Comparison of ENCODE assay signal across 25 cellular contexts in genomic region chr11:60758671-60759070, GRCh38. TPM values are rescaled to one million over a fixed set of nuclear protein-coding genes. Genes with fewer than 3 reads are reported as not detected.
"Had no signal": no experiment of that assay in that cellular context is flagged by ENCODE, and none has a peak within 500 bp of the region (broad histone marks: within the 10 kb centered on the region; RNA-seq: fewer than 3 reads in every experiment).

No MANE protein-coding gene starts in this region.

RNA-seq across cellular contexts. Expression of gene MS4A15, which starts 2.0 kb away (rescaled TPM):
- total RNA-seq: activated CD4-positive, alpha-beta memory T cell treated with anti-CD3 and anti-CD28 coated beads for 36 hours; activated CD4-positive, alpha-beta T cell treated with anti-CD3 and anti-CD28 coated beads for 36 hours; activated CD4-positive, alpha-beta T cell treated with anti-CD3 and anti-CD28 coated beads, Interleukin-2, amount 10 ng/mL, durations not matched to agents 24 days and 14 days; activated CD8-positive, alpha-beta memory T cell treated with anti-CD3 and anti-CD28 coated beads for 36 hours; activated CD8-positive, alpha-beta memory T cell treated with anti-CD3 and anti-CD28 coated beads, Interleukin-2, amount 10 ng/mL, durations not matched to agents 7 days and 5 days; activated CD8-positive, alpha-beta T cell treated with anti-CD3 and anti-CD28 coated beads, Interleukin-2, amount 10 ng/mL, durations not matched to agents 7 days and 5 days; activated naive CD4-positive, alpha-beta T cell treated with anti-CD3 and anti-CD28 coated beads for 36 hours; activated naive CD8-positive, alpha-beta T cell treated with anti-CD3 and anti-CD28 coated beads for 36 hours; activated T-helper 1 cell treated with anti-CD3 and anti-CD28 coated beads, Interleukin-12 subunit alpha, Interleukin-12 subunit beta, Interleukin-2, Interleukin-4 antibody, amounts not matched to agents 30 ng/mL and 10 ng/mL and 1 ng/mL, durations not matched to agents 14 hours and 24 hours and 36 hours; activated T-helper 2 cell treated with anti-CD3 and anti-CD28 coated beads, Interferon-gamma antibody, Interleukin-2, Interleukin-4, amounts not matched to agents 10 μg/mL and 5 μg/mL and 100 μg/mL, durations not matched to agents 14 hours and 24 hours and 36 hours; ascending aorta; breast epithelium; cardiac muscle cell; endothelial cell of umbilical vein; esophagus squamous epithelium; fibroblast of lung; fibroblast of villous mesenchyme; gastroesophageal sphincter; glomerular endothelial cell; T-cell; T-helper 2 cell treated with Interferon-gamma antibody and Interleukin-4, amounts not matched to agents 100 ng/mL and 5 ng/mL, for 36 hours had no signal
- polyA plus RNA-seq: cardiac muscle cell, endothelial cell of umbilical vein, esophagus, fibroblast of lung had no signal

RNA-seq across cellular contexts. Expression of gene MS4A10, which starts 26.5 kb away (rescaled TPM):
- total RNA-seq: activated CD4-positive, alpha-beta memory T cell treated with anti-CD3 and anti-CD28 coated beads for 36 hours; activated CD4-positive, alpha-beta T cell treated with anti-CD3 and anti-CD28 coated beads for 36 hours; activated CD4-positive, alpha-beta T cell treated with anti-CD3 and anti-CD28 coated beads, Interleukin-2, amount 10 ng/mL, durations not matched to agents 24 days and 14 days; activated CD8-positive, alpha-beta memory T cell treated with anti-CD3 and anti-CD28 coated beads for 36 hours; activated CD8-positive, alpha-beta memory T cell treated with anti-CD3 and anti-CD28 coated beads, Interleukin-2, amount 10 ng/mL, durations not matched to agents 7 days and 5 days; activated CD8-positive, alpha-beta T cell treated with anti-CD3 and anti-CD28 coated beads, Interleukin-2, amount 10 ng/mL, durations not matched to agents 7 days and 5 days; activated naive CD4-positive, alpha-beta T cell treated with anti-CD3 and anti-CD28 coated beads for 36 hours; activated naive CD8-positive, alpha-beta T cell treated with anti-CD3 and anti-CD28 coated beads for 36 hours; activated T-helper 1 cell treated with anti-CD3 and anti-CD28 coated beads, Interleukin-12 subunit alpha, Interleukin-12 subunit beta, Interleukin-2, Interleukin-4 antibody, amounts not matched to agents 30 ng/mL and 10 ng/mL and 1 ng/mL, durations not matched to agents 14 hours and 24 hours and 36 hours; activated T-helper 2 cell treated with anti-CD3 and anti-CD28 coated beads, Interferon-gamma antibody, Interleukin-2, Interleukin-4, amounts not matched to agents 10 μg/mL and 5 μg/mL and 100 μg/mL, durations not matched to agents 14 hours and 24 hours and 36 hours; adrenal gland; ascending aorta; breast epithelium; cardiac muscle cell; dermis microvascular lymphatic vessel endothelial cell; endothelial cell of umbilical vein; esophagus squamous epithelium; fibroblast of lung; fibroblast of villous mesenchyme; gastroesophageal sphincter; glomerular endothelial cell; T-cell; T-helper 2 cell treated with Interferon-gamma antibody and Interleukin-4, amounts not matched to agents 100 ng/mL and 5 ng/mL, for 36 hours had no signal
- polyA plus RNA-seq: adrenal gland, cardiac muscle cell, endothelial cell of umbilical vein, esophagus, fibroblast of lung had no signal

RNA-seq across cellular contexts. Expression of gene MS4A18, which starts 34.2 kb away (rescaled TPM):
- total RNA-seq: activated CD4-positive, alpha-beta memory T cell treated with anti-CD3 and anti-CD28 coated beads for 36 hours; activated CD4-positive, alpha-beta T cell treated with anti-CD3 and anti-CD28 coated beads for 36 hours; activated CD4-positive, alpha-beta T cell treated with anti-CD3 and anti-CD28 coated beads, Interleukin-2, amount 10 ng/mL, durations not matched to agents 24 days and 14 days; activated CD8-positive, alpha-beta memory T cell treated with anti-CD3 and anti-CD28 coated beads for 36 hours; activated CD8-positive, alpha-beta memory T cell treated with anti-CD3 and anti-CD28 coated beads, Interleukin-2, amount 10 ng/mL, durations not matched to agents 7 days and 5 days; activated CD8-positive, alpha-beta T cell treated with anti-CD3 and anti-CD28 coated beads, Interleukin-2, amount 10 ng/mL, durations not matched to agents 7 days and 5 days; activated naive CD4-positive, alpha-beta T cell treated with anti-CD3 and anti-CD28 coated beads for 36 hours; activated naive CD8-positive, alpha-beta T cell treated with anti-CD3 and anti-CD28 coated beads for 36 hours; activated T-helper 1 cell treated with anti-CD3 and anti-CD28 coated beads, Interleukin-12 subunit alpha, Interleukin-12 subunit beta, Interleukin-2, Interleukin-4 antibody, amounts not matched to agents 30 ng/mL and 10 ng/mL and 1 ng/mL, durations not matched to agents 14 hours and 24 hours and 36 hours; activated T-helper 2 cell treated with anti-CD3 and anti-CD28 coated beads, Interferon-gamma antibody, Interleukin-2, Interleukin-4, amounts not matched to agents 10 μg/mL and 5 μg/mL and 100 μg/mL, durations not matched to agents 14 hours and 24 hours and 36 hours; adrenal gland; ascending aorta; breast epithelium; cardiac muscle cell; colonic mucosa; dermis microvascular lymphatic vessel endothelial cell; endothelial cell of umbilical vein; esophagus squamous epithelium; fibroblast of lung; fibroblast of villous mesenchyme; gastroesophageal sphincter; glomerular endothelial cell; T-cell; T-helper 2 cell treated with Interferon-gamma antibody and Interleukin-4, amounts not matched to agents 100 ng/mL and 5 ng/mL, for 36 hours had no signal
- polyA plus RNA-seq: adrenal gland, cardiac muscle cell, endothelial cell of umbilical vein, esophagus, fibroblast of lung had no signal

RNA-seq across cellular contexts. Expression of gene MS4A8, which starts 59.3 kb away (rescaled TPM):
- total RNA-seq: activated CD4-positive, alpha-beta memory T cell treated with anti-CD3 and anti-CD28 coated beads for 36 hours; activated CD4-positive, alpha-beta T cell treated with anti-CD3 and anti-CD28 coated beads for 36 hours; activated CD4-positive, alpha-beta T cell treated with anti-CD3 and anti-CD28 coated beads, Interleukin-2, amount 10 ng/mL, durations not matched to agents 24 days and 14 days; activated CD8-positive, alpha-beta memory T cell treated with anti-CD3 and anti-CD28 coated beads for 36 hours; activated CD8-positive, alpha-beta memory T cell treated with anti-CD3 and anti-CD28 coated beads, Interleukin-2, amount 10 ng/mL, durations not matched to agents 7 days and 5 days; activated CD8-positive, alpha-beta T cell treated with anti-CD3 and anti-CD28 coated beads, Interleukin-2, amount 10 ng/mL, durations not matched to agents 7 days and 5 days; activated naive CD4-positive, alpha-beta T cell treated with anti-CD3 and anti-CD28 coated beads for 36 hours; activated naive CD8-positive, alpha-beta T cell treated with anti-CD3 and anti-CD28 coated beads for 36 hours; activated T-helper 1 cell treated with anti-CD3 and anti-CD28 coated beads, Interleukin-12 subunit alpha, Interleukin-12 subunit beta, Interleukin-2, Interleukin-4 antibody, amounts not matched to agents 30 ng/mL and 10 ng/mL and 1 ng/mL, durations not matched to agents 14 hours and 24 hours and 36 hours; activated T-helper 2 cell treated with anti-CD3 and anti-CD28 coated beads, Interferon-gamma antibody, Interleukin-2, Interleukin-4, amounts not matched to agents 10 μg/mL and 5 μg/mL and 100 μg/mL, durations not matched to agents 14 hours and 24 hours and 36 hours; ascending aorta; cardiac muscle cell; dermis microvascular lymphatic vessel endothelial cell; endothelial cell of umbilical vein; esophagus squamous epithelium; fibroblast of lung; fibroblast of villous mesenchyme; gastroesophageal sphincter; glomerular endothelial cell; T-cell; T-helper 2 cell treated with Interferon-gamma antibody and Interleukin-4, amounts not matched to agents 100 ng/mL and 5 ng/mL, for 36 hours had no signal
- polyA plus RNA-seq: cardiac muscle cell, endothelial cell of umbilical vein, fibroblast of lung had no signal
